In genomic region chr2:42128731-42129486, GRCh38 we compare ENCODE assay signal across 9 cellular contexts. TPM values are rescaled to one million over a fixed set of nuclear protein-coding genes. Genes with fewer than 3 reads are reported as not detected.
DNase-seq lines count a peak whose midpoint lies in the region; ATAC-seq, FAIRE-seq and TF ChIP-seq lines count a peak whose summit lies in the region.
"Had no signal": no experiment of that assay in that cellular context is flagged by ENCODE, and none has a peak within 500 bp of the region (broad histone marks: within the 10 kb centered on the region; RNA-seq: fewer than 3 reads in every experiment).

No MANE protein-coding gene starts in this region.

- 14 to 33% (median 29%) methylated on average over 7 of the region's 7 CpGs for WGBS in small intestine, 3 donors

- no peak for TF ChIP-seq POLR2A in breast epithelium (IDR thresholded peaks at IDR 0.05)

- in situ Hi-C loops in GM13977 (cut with MboI; ENCODE audit: low pct_unique_long_range_greater_than_20kb, low sequenced_read_pairs, unreplicated experiment), result no loop called here

- no peak overlapping the region for H3K4me3 ChIP-seq in breast epithelium
- H3K4me3 ChIP-seq in small intestine (ENCODE audit: low read depth in 1 of 2, low read length in 2 of 2), result no peak overlapping the region

- H3K27me3 ChIP-seq in breast epithelium (no peaks in the 10 kb centered on the region), small intestine (ENCODE audit: control insufficient read depth in 2 of 2, insufficient read depth in 2 of 2, low read length in 2 of 2) (no peaks in the 10 kb centered on the region)

- H3K9me3 ChIP-seq in breast epithelium, result no peaks in the 10 kb centered on the region
- H3K9me3 ChIP-seq in small intestine (ENCODE audit: control insufficient read depth, low read depth), result no peaks in the 10 kb centered on the region

- no peaks in the 10 kb centered on the region for H3K36me3 ChIP-seq in breast epithelium
- no peaks in the 10 kb centered on the region for H3K36me3 ChIP-seq in small intestine (ENCODE audit: control insufficient read depth in 2 of 2, insufficient read depth in 2 of 2, low read length in 2 of 2)

- FAIRE-seq in small intestine (lab: Jason Lieb, UNC), result no peak
- FAIRE-seq: endometrium had no signal

- peaks cover 15 to 16% of the 10 kb centered on the region in 2 donors for H3K4me1 ChIP-seq in breast epithelium
- peaks cover 2 to 41% of the 10 kb centered on the region in 2 donors for H3K4me1 ChIP-seq in small intestine (ENCODE audit: control insufficient read depth in 2 of 2, insufficient read depth in 1 of 2, low read depth in 1 of 2, low read length in 1 of 2)

- intact Hi-C loops in breast epithelium (cut with DNase I; ENCODE audit: low total_unique reads), result no loop called here

- ATAC-seq in HG03280 (IDR thresholded peaks at IDR 0.05; ENCODE audit: unreplicated experiment) (no peak), HG03108 (IDR thresholded peaks at IDR 0.05; ENCODE audit: unreplicated experiment) (no peak)

- TF ChIP-seq CTCF in breast epithelium (IDR thresholded peaks at IDR 0.05) (no peak), GM13977 (IDR thresholded peaks at IDR 0.05; ENCODE audit: extremely low read depth, insufficient read depth, missing control alignments) (no peak)

- DNase-seq in NCI-H2107 treated with DMSO at 0.1 percent for 48 hours (lab: John Stamatoyannopoulos, UW; ENCODE audit: unreplicated experiment), result peak; percentile 30
- DNase-seq in NCI-H2107 (lab: John Stamatoyannopoulos, UW), result no peak
- peak; percentile 30 to 35 for DNase-seq in Kasumi-1 (lab: John Stamatoyannopoulos, UW)
- DNase-seq in breast epithelium (ENCODE audit: low spot score in 2 of 2), result no peak
- peak; percentile 50 for DNase-seq in small intestine
- no peak for DNase-seq in GM13977 (ENCODE audit: low spot score)

- H3K27ac ChIP-seq in breast epithelium, result peak overlapping the region; percentile 64 to 81
- H3K27ac ChIP-seq in small intestine (ENCODE audit: low read depth in 1 of 2, low read length in 1 of 2), result peak overlapping the region in 1 of 2 donors; percentile 67

RNA-seq across cellular contexts. Expression of gene EML4, which starts 40.2 kb away (rescaled TPM):
- 10 to 100 TPM; 19.4 to 68.5 (median 36.7) TPM for total RNA-seq in breast epithelium
- polyA plus RNA-seq in small intestine, result 10 to 100 TPM; 30.0 to 35.8 (median 30.8) TPM

Comparison
In these comparisons a context has a peak if more than half of its experiments do, and no peak if none do; other contexts are left out.
1. DNase-seq: peak in NCI-H2107 treated with DMSO at 0.1 percent for 48 hours (single experiment), Kasumi-1 (2 of 2) and small intestine (single experiment); none in NCI-H2107 (single experiment), breast epithelium (0 of 2) and GM13977 (single experiment).